In genomic region chr10:17838080-17838634, GRCh38 we compare ENCODE assay signal across 18 cellular contexts. TPM values are rescaled to one million over a fixed set of nuclear protein-coding genes. Genes with fewer than 3 reads are reported as not detected.
DNase-seq lines count a peak whose midpoint lies in the region; ATAC-seq, FAIRE-seq and TF ChIP-seq lines count a peak whose summit lies in the region.
"Had no signal": no experiment of that assay in that cellular context is flagged by ENCODE, and none has a peak within 500 bp of the region (broad histone marks: within the 10 kb centered on the region; RNA-seq: fewer than 3 reads in every experiment).

No MANE protein-coding gene starts in this region.

- intact Hi-C loops in Panc1 (cut with micrococcal nuclease; ENCODE audit: unreplicated experiment): no loop called here
- intact Hi-C loops in lower leg skin (cut with DNase I; ENCODE audit: low total_unique reads): no loop called here

- no peaks in the 10 kb centered on the region for H3K9me3 Mint-ChIP-seq in activated CD4-positive, alpha-beta T cell treated with anti-CD3 and anti-CD28 coated beads, Interleukin-2, amount 10 ng/mL, durations not matched to agents 7 days and 5 days
- H3K9me3 Mint-ChIP-seq: activated T-helper 2 cell treated with anti-CD3 and anti-CD28 coated beads, Interferon-gamma antibody, Interleukin-2, Interleukin-4, amounts not matched to agents 10 μg/mL and 5 μg/mL and 100 μg/mL, durations not matched to agents 14 hours and 24 hours and 36 hours had no signal

- H3K36me3 Mint-ChIP-seq in activated CD4-positive, alpha-beta T cell treated with anti-CD3 and anti-CD28 coated beads, Interleukin-2, amount 10 ng/mL, durations not matched to agents 7 days and 5 days (ENCODE audit: low read depth): no peaks in the 10 kb centered on the region
- H3K36me3 Mint-ChIP-seq: IgD-negative memory B cell had no signal

- peak overlapping the region; percentile 39; the same call in 1 of the 2 replicates for H3K27ac ChIP-seq in Panc1 (ENCODE audit: low read length)
- H3K27ac ChIP-seq: foreskin keratinocyte had no signal

- TF ChIP-seq CTCF in Panc1 (IDR thresholded peaks at IDR 0.05) (no peak), lower leg skin (IDR thresholded peaks at IDR 0.05) (no peak)

- no peaks in the 10 kb centered on the region for H3K36me3 ChIP-seq in Panc1 (ENCODE audit: control insufficient read depth, insufficient read depth, low read length)

- peaks cover 8% of the 10 kb centered on the region for H3K27me3 Mint-ChIP-seq in activated CD4-positive, alpha-beta T cell treated with anti-CD3 and anti-CD28 coated beads, Interleukin-2, amount 10 ng/mL, durations not matched to agents 7 days and 5 days

- peaks cover 10% of the 10 kb centered on the region for H3K4me1 ChIP-seq in Panc1 (ENCODE audit: control insufficient read depth, insufficient read depth, low read length)

- POLR2A ChIA-PET in Panc1 (lab: Charles Lee): no interaction called here
- POLR2A ChIA-PET in activated CD4-positive, alpha-beta T cell treated with anti-CD3 and anti-CD28 coated beads, Interleukin-2, amount 10 ng/mL, durations not matched to agents 7 days and 5 days (lab: Charles Lee): no interaction called here

- DNase-seq in Ammon's horn (ENCODE audit: low spot score): peak; percentile 30
- DNase-seq in GM12891 (ENCODE audit: insufficient read length, low spot score): no peak
- no peak for DNase-seq in Panc1 (ENCODE audit: low read depth, low spot score)
- no peak for DNase-seq in lower leg skin (ENCODE audit: low spot score in 2 of 2)
- no peak for DNase-seq in activated CD4-positive, alpha-beta T cell treated with anti-CD3 and anti-CD28 coated beads, Interleukin-2, amount 10 ng/mL, durations not matched to agents 7 days and 5 days
- no peak for DNase-seq in occipital lobe (lab: John Stamatoyannopoulos, UW)
- DNase-seq in NCI-H2107 (lab: John Stamatoyannopoulos, UW): no peak
- DNase-seq: activated CD4-positive, alpha-beta T cell treated with anti-CD3 and anti-CD28 coated beads, Interleukin-2, amount 50 U/mL, for 4 hours; aorta; foreskin keratinocyte; H7; NCI-H526; posterior cingulate gyrus had no signal

- TF ChIP-seq POLR2A in GM12891 (IDR thresholded peaks at IDR 0.05; ENCODE audit: low read depth, low read length) (no peak), lower leg skin (IDR thresholded peaks at IDR 0.05) (no peak)

- no peak overlapping the region for H3K4me3 Mint-ChIP-seq in activated CD4-positive, alpha-beta T cell treated with anti-CD3 and anti-CD28 coated beads, Interleukin-2, amount 10 ng/mL, durations not matched to agents 7 days and 5 days

- FAIRE-seq in GM12891 (lab: Jason Lieb, UNC): no peak
- FAIRE-seq in islet of Langerhans (lab: Jason Lieb, UNC): peak; percentile 95
- FAIRE-seq: D721Med had no signal

- CTCF ChIA-PET in Panc1 (lab: Charles Lee): no interaction called here
- CTCF ChIA-PET in activated CD4-positive, alpha-beta T cell treated with anti-CD3 and anti-CD28 coated beads, Interleukin-2, amount 10 ng/mL, durations not matched to agents 7 days and 5 days (lab: Charles Lee): interaction anchor here (0.9 kb wide), 1 partner anchor 10 kb away, joined by 3 read pairs; no protein-coding TSS in a partner anchor

- no peaks in the 10 kb centered on the region for H3K27me3 ChIP-seq in Panc1 (ENCODE audit: control insufficient read depth, insufficient read depth, low read length)
- H3K27me3 ChIP-seq: foreskin keratinocyte had no signal

- in situ Hi-C loops in Panc1 (cut with HindIII; ENCODE audit: low pct_unique_long_range_greater_than_20kb, low sequenced_read_pairs): no loop called here

- no peaks in the 10 kb centered on the region for H3K4me1 Mint-ChIP-seq in activated CD4-positive, alpha-beta T cell treated with anti-CD3 and anti-CD28 coated beads, Interleukin-2, amount 10 ng/mL, durations not matched to agents 7 days and 5 days

- no TSS peak for BruUV-seq in Panc1 (replicated peaks; lab: Mats Ljungman, UMichigan)

- no peak for ATAC-seq in Panc1
- ATAC-seq: foreskin keratinocyte, Right ventricle myocardium inferior had no signal

- no peak overlapping the region for H3K4me3 ChIP-seq in Panc1 (ENCODE audit: low read depth in 2 of 2, low read length in 2 of 2)
- H3K4me3 ChIP-seq in lower leg skin (ENCODE audit: low read depth, poor library complexity, severe bottlenecking): no peak overlapping the region

- WGBS in lower leg skin, 2 donors: 39 to 42% methylated on average over 9 of the region's 9 CpGs

- no peak overlapping the region for H3K27ac Mint-ChIP-seq in activated CD4-positive, alpha-beta T cell treated with anti-CD3 and anti-CD28 coated beads, Interleukin-2, amount 10 ng/mL, durations not matched to agents 7 days and 5 days
- H3K27ac Mint-ChIP-seq: activated T-helper 2 cell treated with anti-CD3 and anti-CD28 coated beads, Interferon-gamma antibody, Interleukin-2, Interleukin-4, amounts not matched to agents 10 μg/mL and 5 μg/mL and 100 μg/mL, durations not matched to agents 14 hours and 24 hours and 36 hours had no signal

- no peaks in the 10 kb centered on the region for H3K9me3 ChIP-seq in Panc1 (ENCODE audit: control insufficient read depth, insufficient read depth, low read depth, low read length)

TF ChIP-seq in GM12891, 5 proteins besides CTCF, POLR2A, EP300 and RAD21:
- TF ChIP-seq PAX5 (IDR thresholded peaks at IDR 0.05; ENCODE audit: insufficient read depth, low read length, severe bottlenecking): no peak
- TF ChIP-seq SPI1 (IDR thresholded peaks at IDR 0.05; ENCODE audit: low read depth, low read length): peak; percentile 70
- TF ChIP-seq POLR2AphosphoS5 (IDR thresholded peaks at IDR 0.05; ENCODE audit: low read depth, low read length): no peak

RNA-seq across cellular contexts. Expression of gene MRC1, which starts 29.0 kb away (rescaled TPM):
- polyA plus RNA-seq in GM12891 (2012; ENCODE audit: low read depth, missing spikeins): 0.03 TPM
- total RNA-seq in Panc1 (2021; ENCODE audit: unreplicated experiment) (0.21 TPM), lower leg skin (10 to 100 TPM in 1 of 4 donors, 1 to 10 TPM in 3; 4.9 to 19.2 (median 8.6) TPM), occipital lobe (4.5 TPM)
- not detected for polyA plus RNA-seq in Panc1 (2012; ENCODE audit: insufficient read length)
- not detected for total RNA-seq in activated CD4-positive, alpha-beta T cell treated with anti-CD3 and anti-CD28 coated beads, Interleukin-2, amount 10 ng/mL, durations not matched to agents 7 days and 5 days
- total RNA-seq: activated T-helper 2 cell treated with anti-CD3 and anti-CD28 coated beads, Interferon-gamma antibody, Interleukin-2, Interleukin-4, amounts not matched to agents 10 μg/mL and 5 μg/mL and 100 μg/mL, durations not matched to agents 14 hours and 24 hours and 36 hours had no signal
- polyA plus RNA-seq: foreskin keratinocyte, IgD-negative memory B cell had no signal
